17 cellular contexts compared by ENCODE assay signal in genomic region chr15:76108021-76108723, GRCh38. TPM values are rescaled to one million over a fixed set of nuclear protein-coding genes. Genes with fewer than 3 reads are reported as not detected.
DNase-seq lines count a peak whose midpoint lies in the region; ATAC-seq and TF ChIP-seq lines count a peak whose summit lies in the region.
"Had no signal": no experiment of that assay in that cellular context is flagged by ENCODE, and none has a peak within 500 bp of the region (broad histone marks: within the 10 kb centered on the region; RNA-seq: fewer than 3 reads in every experiment).

No MANE protein-coding gene starts in this region.

- H3K27me3 Mint-ChIP-seq in H9 (ENCODE audit: low read depth): peaks cover 3% of the 10 kb centered on the region
- peaks cover 3% of the 10 kb centered on the region for H3K27me3 Mint-ChIP-seq in endothelial cell (ENCODE audit: unreplicated experiment)

- H3K4me1 ChIP-seq in H9 (ENCODE audit: insufficient read depth, low read length): peaks cover 4% of the 10 kb centered on the region; the same call in 1 of the 2 replicates
- H3K4me1 ChIP-seq: transverse colon had no signal

- H3K36me3 Mint-ChIP-seq in H9 (ENCODE audit: insufficient read depth in 1 of 3, low read depth in 3 of 3) (peaks cover 6 to 13% (median 12%) of the 10 kb centered on the region in 3 experiments), endothelial cell (ENCODE audit: low read depth, unreplicated experiment) (peaks cover 10% of the 10 kb centered on the region)
- H3K36me3 Mint-ChIP-seq: natural killer cell treated with Interleukin-12 subunit alpha and Interleukin-12 subunit beta and Interleukin-15 and Interleukin-18, amount 100 ng/mL, for 72 hours had no signal

- H2AK5ac ChIP-seq in H9 (ENCODE audit: insufficient read length, low read length): no peak overlapping the region

- H3K4me3 Mint-ChIP-seq in H9 (0 out of 5 replicates have a peak overlapping the region, but pooled peaks of 1 of the 2 experiments have one; percentile 25), endothelial cell (ENCODE audit: unreplicated experiment) (no peak overlapping the region)
- H3K4me3 Mint-ChIP-seq: natural killer cell treated with Interleukin-12 subunit alpha and Interleukin-12 subunit beta and Interleukin-15 and Interleukin-18, amount 100 ng/mL, for 72 hours had no signal

- no peak overlapping the region for H2AFZ ChIP-seq in H9 (ENCODE audit: low read length)

- no peak overlapping the region for H2BK5ac ChIP-seq in H9 (ENCODE audit: insufficient read length, low read length)

- no peak overlapping the region for H3K4me2 ChIP-seq in H9 (ENCODE audit: insufficient read depth, insufficient read length, low read length)

- no peak overlapping the region for H3K9ac ChIP-seq in H9 (ENCODE audit: extremely low read depth, insufficient read length, low read length)

- no peak overlapping the region for H3T11ph ChIP-seq in H9 (ENCODE audit: low read length)

- no peaks in the 10 kb centered on the region for H3K9me3 ChIP-seq in H9 (ENCODE audit: control insufficient read depth, low read depth, low read length)
- H3K9me3 ChIP-seq: transverse colon had no signal

- H2BK20ac ChIP-seq in H9 (ENCODE audit: low read depth, low read length, poor library complexity, severe bottlenecking): no peak overlapping the region

- H2BK120ac ChIP-seq in H9 (ENCODE audit: low read depth, low read length, poor library complexity, severe bottlenecking): no peak overlapping the region

- H3K27ac Mint-ChIP-seq in H9 (peak overlapping the region; percentile 0 to 41 (median 25); a peak in 4 of 7 replicates), endothelial cell (ENCODE audit: unreplicated experiment) (no peak overlapping the region)
- H3K27ac Mint-ChIP-seq: natural killer cell treated with Interleukin-12 subunit alpha and Interleukin-12 subunit beta and Interleukin-15 and Interleukin-18, amount 100 ng/mL, for 72 hours had no signal

- H4K91ac ChIP-seq in H9 (ENCODE audit: insufficient read length, low read depth, low read length): no peak overlapping the region

- H3K79me1 ChIP-seq in H9 (ENCODE audit: insufficient read depth, low read depth, low read length, poor library complexity, severe bottlenecking): no peaks in the 10 kb centered on the region

- no peak overlapping the region for H4K8ac ChIP-seq in H9 (replicated peaks; ENCODE audit: insufficient read length, low read depth, low read length)

- no peak for ATAC-seq in GM18907 (IDR thresholded peaks at IDR 0.05; ENCODE audit: unreplicated experiment)
- ATAC-seq: natural killer cell treated with Interleukin-12 subunit alpha and Interleukin-12 subunit beta and Interleukin-15 and Interleukin-18, amount 100 ng/mL, for 72 hours had no signal

- no peaks in the 10 kb centered on the region for H3K79me2 ChIP-seq in H9 (ENCODE audit: insufficient read depth, low read length)

- no peak overlapping the region for H3K27ac ChIP-seq in H9 (ENCODE audit: insufficient read length, low read depth, low read length)
- H3K27ac ChIP-seq: transverse colon had no signal

- H3K14ac ChIP-seq in H9 (ENCODE audit: insufficient read depth, low read length): no peak overlapping the region

- no peak overlapping the region for H3K56ac ChIP-seq in H9 (ENCODE audit: insufficient read length, low read depth, low read length)

- no peak overlapping the region for H3K23ac ChIP-seq in H9 (ENCODE audit: insufficient read length, low read depth, low read length)

- H3K18ac ChIP-seq in H9 (ENCODE audit: insufficient read length, low read depth, low read length): no peak overlapping the region

- H3K4me3 ChIP-seq in retinal pigment epithelial cell (ENCODE audit: low read length): peak overlapping the region; percentile 5
- H3K4me3 ChIP-seq: lung, transverse colon had no signal

- TF ChIP-seq CTCF in H9 (conservative IDR thresholded peaks at IDR 0.05) (no peak), retinal pigment epithelial cell (conservative IDR thresholded peaks at IDR 0.05; ENCODE audit: low read depth, low read length) (no peak), endothelial cell (IDR thresholded peaks at IDR 0.05; ENCODE audit: unreplicated experiment) (no peak)

- DNase-seq in H9: no peak
- peak; percentile 64 for DNase-seq in cerebellum (ENCODE audit: low spot score)
- DNase-seq in hypothalamus (lab: John Stamatoyannopoulos, UW): peak in 30 of 51 donors; percentile 5 to 72 (median 32)
- DNase-seq in retinal pigment epithelial cell (ENCODE audit: low read depth): peak; percentile 6
- DNase-seq in DMS79 treated with DMSO at 0.1 percent for 48 hours (lab: John Stamatoyannopoulos, UW): no peak
- no peak for DNase-seq in endothelial cell (ENCODE audit: low spot score)
- no peak for DNase-seq in RKO (ENCODE audit: low spot score)
- DNase-seq: activated naive CD4-positive, alpha-beta T cell treated with anti-CD3 and anti-CD28 coated beads, Interleukin-2, amount 50 U/mL, for 16 hours; dermis blood vessel endothelial cell; NCI-H146; retina; stimulated activated naive CD4-positive, alpha-beta T cell; transverse colon had no signal

- H3K4ac ChIP-seq in H9 (ENCODE audit: low read depth, low read length): no peak overlapping the region

- WGBS in H9 (ENCODE audit: extremely low coverage, insufficient read length, low lambda C conversion rate): no CpG with 5 or more reads among the region's 9 CpGs

- no peaks in the 10 kb centered on the region for H3K23me2 ChIP-seq in H9 (ENCODE audit: insufficient read length, low read depth, low read length, poor library complexity, severe bottlenecking)

- H3K9me3 Mint-ChIP-seq in H9: peaks cover 6 to 10% of the 10 kb centered on the region in 2 experiments; a peak in 4 of 5 replicates
- no peaks in the 10 kb centered on the region for H3K9me3 Mint-ChIP-seq in endothelial cell (ENCODE audit: unreplicated experiment)
- H3K9me3 Mint-ChIP-seq: natural killer cell treated with Interleukin-12 subunit alpha and Interleukin-12 subunit beta and Interleukin-15 and Interleukin-18, amount 100 ng/mL, for 72 hours had no signal

- no peak overlapping the region for H4K5ac ChIP-seq in H9 (ENCODE audit: insufficient read length, low read depth, low read length)

- H4K20me1 ChIP-seq in H9 (ENCODE audit: control insufficient read depth, insufficient read depth, insufficient read length): no peaks in the 10 kb centered on the region

- H3K27me3 ChIP-seq in H9 (ENCODE audit: insufficient read depth, low read length): no peaks in the 10 kb centered on the region

- no peak overlapping the region for H2BK15ac ChIP-seq in H9 (ENCODE audit: low read depth, low read length)

- no peak overlapping the region for H2BK12ac ChIP-seq in H9 (ENCODE audit: insufficient read length, low read depth, low read length)

- H3K4me1 Mint-ChIP-seq in H9 (peaks cover 21 to 31% of the 10 kb centered on the region in 2 experiments), endothelial cell (ENCODE audit: unreplicated experiment) (no peaks in the 10 kb centered on the region)

RNA-seq across cellular contexts. Expression of gene TMEM266, which starts 48.4 kb away (rescaled TPM):
- total RNA-seq in H9 (2021): 0.55 and 0.81 TPM in 2 replicates
- total RNA-seq in cerebellum: 4.6 TPM
- 8.1 TPM for total RNA-seq in endothelial cell (ENCODE audit: unreplicated experiment)
- total RNA-seq: dermis blood vessel endothelial cell, M059J had no signal

Comparison
In these comparisons a context has a peak if more than half of its experiments do, and no peak if none do; other contexts are left out.
1. DNase-seq: peak in cerebellum (single experiment), hypothalamus (30 of 51) and retinal pigment epithelial cell (single experiment); none in H9 (single experiment), DMS79 treated with DMSO at 0.1 percent for 48 hours (single experiment), endothelial cell (single experiment) and RKO (single experiment).